In genomic region chr12:1972260-1972659, GRCh38 we compare ENCODE assay signal across 11 cellular contexts. TPM values are rescaled to one million over a fixed set of nuclear protein-coding genes. Genes with fewer than 3 reads are reported as not detected.
DNase-seq lines count a peak whose midpoint lies in the region; ATAC-seq, FAIRE-seq and TF ChIP-seq lines count a peak whose summit lies in the region.
"Had no signal": no experiment of that assay in that cellular context is flagged by ENCODE, and none has a peak within 500 bp of the region (broad histone marks: within the 10 kb centered on the region; RNA-seq: fewer than 3 reads in every experiment).

No MANE protein-coding gene starts in this region.

- peaks cover 30% of the 10 kb centered on the region for H3K4me1 Mint-ChIP-seq in HFFc6 (ENCODE audit: low read depth)

- H3K27ac Mint-ChIP-seq in HFFc6 = peak overlapping the region; percentile 84

- no peaks in the 10 kb centered on the region for H3K9me3 ChIP-seq in kidney (ENCODE audit: control insufficient read depth in 1 of 2, low read length in 2 of 2)
- no peaks in the 10 kb centered on the region for H3K9me3 ChIP-seq in MM.1S (replicated peaks; ENCODE audit: insufficient read depth, low read length)

- H3K4me1 ChIP-seq in kidney (ENCODE audit: control insufficient read depth in 1 of 2, insufficient read depth in 1 of 2, low read depth in 1 of 2, low read length in 2 of 2) (peaks cover 0 to 5% of the 10 kb centered on the region in 2 donors), MM.1S (ENCODE audit: low read length) (no peaks in the 10 kb centered on the region)

- intact Hi-C loops in kidney (cut with DNase I) = no loop called here

- no peak for FAIRE-seq in kidney (lab: Jason Lieb, UNC)

- no peak overlapping the region for H2AFZ ChIP-seq in MM.1S (ENCODE audit: low read length)

- H3F3A ChIP-seq in MM.1S (ENCODE audit: insufficient read depth, low read length) = no peaks in the 10 kb centered on the region

- ATAC-seq in GM18861 (IDR thresholded peaks at IDR 0.05; ENCODE audit: unreplicated experiment) = no peak
- ATAC-seq in GM19351 (IDR thresholded peaks at IDR 0.05; ENCODE audit: unreplicated experiment) = no peak

- H3K27ac ChIP-seq in brain microvascular endothelial cell (peak overlapping the region; percentile 77), kidney (ENCODE audit: low read depth in 2 of 2, low read length in 2 of 2) (peak overlapping the region; percentile 16 to 68), MM.1S (ENCODE audit: low read length) (no peak overlapping the region)

- H4K20me1 ChIP-seq in MM.1S (ENCODE audit: insufficient read depth, low read length) = no peaks in the 10 kb centered on the region

- H3K4me3 Mint-ChIP-seq in HFFc6 = peak overlapping the region; percentile 72

- H3K27me3 ChIP-seq in brain microvascular endothelial cell (replicated peaks) = no peaks in the 10 kb centered on the region
- no peaks in the 10 kb centered on the region for H3K27me3 ChIP-seq in MM.1S (replicated peaks; ENCODE audit: insufficient read depth, low read length)

- H3K4me3 ChIP-seq in brain microvascular endothelial cell (ENCODE audit: low read depth, low read length) = no peak overlapping the region
- no peak overlapping the region for H3K4me3 ChIP-seq in kidney (ENCODE audit: low read length in 2 of 2)
- no peak overlapping the region for H3K4me3 ChIP-seq in MM.1S (ENCODE audit: low read length)

- in situ Hi-C loops in brain microvascular endothelial cell (cut with HindIII; ENCODE audit: low pct_ligation_motif_present, low sequenced_read_pairs) = loop anchor here (25.0 kb wide), 1 partner anchor 285 kb away; the partner anchor contains the start of gene ADIPOR2

- H3K9me2 ChIP-seq in MM.1S (replicated peaks; ENCODE audit: insufficient read depth, low read length) = no peaks in the 10 kb centered on the region

- no peaks in the 10 kb centered on the region for H3K79me2 ChIP-seq in MM.1S (ENCODE audit: low read length)

- peaks cover 17% of the 10 kb centered on the region for H3K36me3 Mint-ChIP-seq in HFFc6 (ENCODE audit: low read depth)

- no peaks in the 10 kb centered on the region for H3K36me3 ChIP-seq in brain microvascular endothelial cell (replicated peaks)
- H3K36me3 ChIP-seq in kidney (ENCODE audit: control insufficient read depth in 1 of 2, insufficient read depth in 2 of 2, low read length in 2 of 2) = no peaks in the 10 kb centered on the region
- H3K36me3 ChIP-seq in MM.1S (replicated peaks; ENCODE audit: insufficient read depth, low read length) = no peaks in the 10 kb centered on the region

- H3K4me2 ChIP-seq in MM.1S (ENCODE audit: low read depth, low read length) = no peak overlapping the region

- H3K9ac ChIP-seq in kidney (ENCODE audit: low read length in 2 of 2) (peak overlapping the region in 1 of 2 donors; percentile 17), MM.1S (ENCODE audit: low read length) (no peak overlapping the region)

- H3K27me3 Mint-ChIP-seq in HFFc6 (ENCODE audit: insufficient read depth) = no peaks in the 10 kb centered on the region

- peak; percentile 36 for DNase-seq in HFFc6
- DNase-seq in brain microvascular endothelial cell = no peak
- DNase-seq in kidney = no peak
- DNase-seq in stromal cell of bone marrow (ENCODE audit: low read depth) = peak; percentile 35
- no peak for DNase-seq in MM.1S
- no peak for DNase-seq in NCI-H1694 treated with DMSO at 0.1 percent for 48 hours (lab: John Stamatoyannopoulos, UW)
- DNase-seq: SHP77 had no signal

- H3K9me3 Mint-ChIP-seq in HFFc6 = no peaks in the 10 kb centered on the region

- TF ChIP-seq CTCF in HFFc6 (IDR thresholded peaks at IDR 0.05) (no peak), brain microvascular endothelial cell (IDR thresholded peaks at IDR 0.05; ENCODE audit: low read depth, low read length, missing control alignments) (no peak), kidney (IDR thresholded peaks at IDR 0.05; ENCODE audit: borderline replicate concordance, extremely low read depth, insufficient read depth) (no peak), MM.1S (IDR thresholded peaks at IDR 0.05; ENCODE audit: low read length) (no peak)

RNA-seq across cellular contexts. Expression of gene DCP1B, which starts 32.0 kb away (rescaled TPM):
- total RNA-seq in HFFc6 (2021; fragmentation: NEBNext Ultra II Directional; extraction: Animal tissue kit (Norgen Biotek cat#: 25700)) = 10 to 100 TPM; 12.6 to 16.4 (median 14.5) TPM
- total RNA-seq in kidney = 15.0 TPM
- polyA plus RNA-seq in kidney (ENCODE audit: insufficient read depth, low read depth, low replicate concordance) = 11.3 TPM

RNA-seq across cellular contexts. Expression of gene CACNA2D4, which starts 53.8 kb away (rescaled TPM):
- under 1 TPM in 4 of 6 experiments, not detected in 2; 0.07 to 0.26 (median 0.23) TPM for total RNA-seq in HFFc6 (2021; fragmentation: NEBNext Ultra II Directional; extraction: Animal tissue kit (Norgen Biotek cat#: 25700))
- 7.3 TPM for total RNA-seq in kidney
- 2.5 TPM for polyA plus RNA-seq in kidney (ENCODE audit: insufficient read depth, low read depth, low replicate concordance)
- total RNA-seq: MCF 10A, NCI-H460 had no signal

Comparison
In these comparisons a context has a peak if more than half of its experiments do, and no peak if none do; other contexts are left out.
1. DNase-seq: peak in HFFc6 (single experiment) and stromal cell of bone marrow (single experiment); none in brain microvascular endothelial cell (single experiment), kidney (single experiment), MM.1S (single experiment) and NCI-H1694 treated with DMSO at 0.1 percent for 48 hours (single experiment).